Comparison of ENCODE assay signal across 9 cellular contexts in the genomic region with DNA sequence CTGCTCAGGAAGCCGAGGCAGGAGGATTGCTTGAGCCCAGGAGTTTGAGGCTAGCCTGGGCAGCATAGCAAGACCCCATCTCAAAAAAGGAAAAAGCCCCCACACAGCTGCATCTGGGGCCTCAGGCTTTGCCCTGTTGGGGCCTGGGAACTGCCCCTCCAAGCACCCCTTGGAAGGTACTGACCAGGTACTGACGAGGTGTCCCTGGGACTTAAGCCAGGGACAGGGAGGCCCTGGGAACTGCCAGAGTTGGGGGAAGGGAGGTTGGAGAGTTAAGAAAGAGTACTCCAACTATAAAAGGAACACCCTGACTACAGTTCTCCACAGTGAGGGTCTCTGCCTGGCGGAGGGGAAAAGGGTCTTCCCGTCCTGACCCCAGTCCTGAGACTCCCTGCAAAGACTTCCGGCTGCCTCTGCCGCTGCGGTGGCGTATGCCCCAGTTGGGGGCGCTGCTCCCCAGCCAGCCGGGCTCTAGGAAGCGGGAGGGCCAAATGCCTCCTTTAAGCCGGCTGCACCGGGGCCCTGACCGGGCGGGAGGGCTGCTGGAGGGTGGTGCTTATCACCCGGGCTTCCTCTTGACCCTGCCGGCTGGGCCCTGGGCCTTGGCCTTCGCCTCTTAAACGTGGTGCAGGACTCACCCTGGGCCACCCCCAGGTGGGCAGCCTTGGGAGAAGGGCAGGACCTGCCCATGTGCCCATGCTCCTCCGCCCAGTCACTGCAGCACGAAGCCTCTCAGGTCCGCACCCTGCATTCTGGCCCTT.
DNase-seq lines count a peak whose midpoint lies in the region; ATAC-seq, FAIRE-seq and TF ChIP-seq lines count a peak whose summit lies in the region.
"Had no signal": no experiment of that assay in that cellular context is flagged by ENCODE, and none has a peak within 500 bp of the region (broad histone marks: within the 10 kb centered on the region; RNA-seq: fewer than 3 reads in every experiment).

No MANE protein-coding gene starts in this region.

- H3K4me3 ChIP-seq in NB4 (ENCODE audit: low read depth, low read length) = no peak overlapping the region

- H3K27ac Mint-ChIP-seq in nephron progenitor cell = no peak overlapping the region
- H3K27ac Mint-ChIP-seq: activated naive CD8-positive, alpha-beta T cell had no signal

- TF ChIP-seq POLR2A in NB4 (IDR thresholded peaks at IDR 0.05; ENCODE audit: extremely low read depth, insufficient read length) = no peak

- ATAC-seq in HG03159 (IDR thresholded peaks at IDR 0.05; ENCODE audit: unreplicated experiment) = no peak
- no peak for ATAC-seq in GM18498 (IDR thresholded peaks at IDR 0.05; ENCODE audit: unreplicated experiment)

- H3K27me3 Mint-ChIP-seq in nephron progenitor cell (ENCODE audit: low read depth, poor library complexity) = peaks cover 12% of the 10 kb centered on the region
- H3K27me3 Mint-ChIP-seq: activated naive CD8-positive, alpha-beta T cell had no signal

- H3K9me3 Mint-ChIP-seq in nephron progenitor cell = no peaks in the 10 kb centered on the region

- H3K4me3 Mint-ChIP-seq in nephron progenitor cell = peak overlapping the region; percentile 58
- H3K4me3 Mint-ChIP-seq: activated naive CD8-positive, alpha-beta T cell had no signal

- H3K4me1 Mint-ChIP-seq in nephron progenitor cell = peaks cover 48% of the 10 kb centered on the region

- DNase-seq in GM10266 (ENCODE audit: extremely low spot score) = peak; percentile 82
- peak; percentile 67 for DNase-seq in NB4 (ENCODE audit: low read depth)
- DNase-seq in activated CD4-positive, alpha-beta T cell treated with anti-CD3 and anti-CD28 coated beads, Interleukin-2, amount 50 U/mL, for 48 hours = peak; percentile 67 to 73
- peak; percentile 22 for DNase-seq in fibroblast of gingiva (ENCODE audit: low read depth)
- peak; percentile 79 for DNase-seq in nephron progenitor cell
- no peak for DNase-seq in HTR-8/SVneo (ENCODE audit: insufficient read length, low spot score)

- FAIRE-seq in HTR-8/SVneo (lab: Jason Lieb, UNC) = no peak

- peak; percentile 81 for TF ChIP-seq CTCF in GM10266 (IDR thresholded peaks at IDR 0.05; ENCODE audit: control insufficient read depth, insufficient read depth, low read depth, missing control alignments)
- TF ChIP-seq CTCF in NB4 (IDR thresholded peaks at IDR 0.05; ENCODE audit: low read depth, low read length) = peak; percentile 70
- TF ChIP-seq CTCF in nephron progenitor cell (IDR thresholded peaks at IDR 0.05) = peak; percentile 62

- H3K36me3 Mint-ChIP-seq in nephron progenitor cell (ENCODE audit: low read depth) = no peaks in the 10 kb centered on the region
- H3K36me3 Mint-ChIP-seq: activated naive CD8-positive, alpha-beta T cell had no signal
